Comparison of ENCODE assay signal across 9 cellular contexts in the genomic region with DNA sequence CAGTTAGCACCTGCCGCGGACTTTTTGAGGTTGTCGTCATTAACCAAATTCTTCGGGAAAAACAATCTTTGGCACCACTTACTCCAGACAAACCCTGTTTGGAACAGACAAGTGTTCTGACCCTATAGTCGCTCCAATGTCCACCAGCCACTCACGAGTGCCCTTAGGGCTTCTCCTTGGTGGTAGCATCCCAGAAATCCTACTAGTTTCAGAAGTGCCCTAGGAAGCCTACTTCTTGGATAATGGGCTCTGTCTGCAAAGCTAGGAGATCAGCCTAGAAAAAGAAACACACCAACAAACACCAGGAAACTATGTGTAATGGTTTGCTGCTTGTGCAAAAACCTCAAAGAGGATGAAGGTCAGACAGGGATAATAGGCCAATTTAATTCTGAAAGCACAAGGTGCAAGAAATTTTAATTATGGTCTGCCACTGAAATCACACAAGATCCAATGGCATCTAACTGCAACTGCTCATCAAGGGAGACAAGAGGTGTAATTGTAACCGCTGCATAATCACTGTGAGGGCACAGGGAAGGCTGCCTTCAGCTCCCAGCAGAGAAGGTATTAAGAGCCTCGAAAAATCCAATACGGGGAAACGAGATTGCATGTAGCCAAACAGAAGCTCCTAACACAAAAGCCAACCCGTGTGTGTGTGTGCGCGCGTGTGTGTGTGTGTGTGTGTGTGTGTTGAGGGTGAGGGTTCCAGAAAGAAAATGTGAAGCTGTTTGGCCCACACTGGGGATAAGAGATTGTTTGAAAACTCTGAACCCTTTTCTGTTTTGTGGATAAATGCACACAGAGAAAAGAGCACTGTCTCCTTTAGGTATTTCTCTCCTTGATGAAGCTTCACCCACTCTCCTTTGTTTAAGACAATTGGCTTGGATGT. TPM values are rescaled to one million over a fixed set of nuclear protein-coding genes. Genes with fewer than 3 reads are reported as not detected.
DNase-seq lines count a peak whose midpoint lies in the region; ATAC-seq and TF ChIP-seq lines count a peak whose summit lies in the region.
"Had no signal": no experiment of that assay in that cellular context is flagged by ENCODE, and none has a peak within 500 bp of the region (broad histone marks: within the 10 kb centered on the region; RNA-seq: fewer than 3 reads in every experiment).

No MANE protein-coding gene starts in this region.

- H3K9me3 Mint-ChIP-seq in activated B cell treated with CpG ODN at 0.5 μM for 24 hours, result no peaks in the 10 kb centered on the region

- peak overlapping the region; percentile 58; the same call in 1 of the 2 replicates for H3K9ac ChIP-seq in HUES64 (ENCODE audit: low read depth, low read length)
- H3K9ac ChIP-seq in skeletal muscle satellite cell (ENCODE audit: low read depth, low read length), result peak overlapping the region; percentile 91

- peaks cover 23% of the 10 kb centered on the region for H3K4me1 Mint-ChIP-seq in activated B cell treated with CpG ODN at 0.5 μM for 24 hours

- H3K27ac Mint-ChIP-seq in activated B cell treated with CpG ODN at 0.5 μM for 24 hours, result no peak overlapping the region

- no peak for TF ChIP-seq CTCF in activated B cell treated with CpG ODN at 0.5 μM for 24 hours (IDR thresholded peaks at IDR 0.05)

- H3K4me3 ChIP-seq in HUES64 (ENCODE audit: low read length), result peak overlapping the region; percentile 85
- peak overlapping the region; percentile 55; the same call in 1 of the 2 replicates for H3K4me3 ChIP-seq in iPS-18c (ENCODE audit: insufficient read depth, low read depth, low read length)
- peak overlapping the region; percentile 79 for H3K4me3 ChIP-seq in skeletal muscle satellite cell (ENCODE audit: low read length)

- no peak for DNase-seq in activated B cell treated with CpG ODN at 0.5 μM for 24 hours
- DNase-seq in COR-L47 (lab: John Stamatoyannopoulos, UW), result no peak
- DNase-seq in NCI-H2196 (lab: John Stamatoyannopoulos, UW; ENCODE audit: unreplicated experiment), result no peak
- no peak for DNase-seq in stimulated activated CD8-positive, alpha-beta memory T cell treated with anti-CD3 and anti-CD28 coated beads, Interleukin-4, amount 100 ng/mL, for 48 hours
- DNase-seq in HUDEP-2 (lab: John Stamatoyannopoulos, UW; ENCODE audit: unreplicated experiment in 76 of 76), result no peak

- POLR2A ChIA-PET in activated B cell treated with CpG ODN at 0.5 μM for 24 hours (lab: Charles Lee), result no interaction called here

- intact Hi-C loops in activated B cell treated with CpG ODN at 0.5 μM for 24 hours (cut with micrococcal nuclease), result no loop called here

- H3K36me3 ChIP-seq in HUES64 (ENCODE audit: insufficient read depth, low read length) (no peaks in the 10 kb centered on the region), skeletal muscle satellite cell (ENCODE audit: insufficient read depth, low read length) (no peaks in the 10 kb centered on the region)

- H3K4me2 ChIP-seq in skeletal muscle satellite cell (ENCODE audit: low read length), result peak overlapping the region; percentile 98

- H3K27me3 Mint-ChIP-seq in activated B cell treated with CpG ODN at 0.5 μM for 24 hours, result peaks cover 60% of the 10 kb centered on the region

- peaks cover 88% of the 10 kb centered on the region for H3K27me3 ChIP-seq in HUES64 (ENCODE audit: insufficient read depth, low read length)
- H3K27me3 ChIP-seq in skeletal muscle satellite cell (ENCODE audit: control insufficient read depth, insufficient read depth, low read length), result no peaks in the 10 kb centered on the region

- H3K4me1 ChIP-seq in HUES64 (ENCODE audit: insufficient read depth, low read length) (peaks cover 48% of the 10 kb centered on the region), skeletal muscle satellite cell (ENCODE audit: control insufficient read depth, insufficient read depth, low read length) (peaks cover 22% of the 10 kb centered on the region)

- CTCF ChIA-PET in activated B cell treated with CpG ODN at 0.5 μM for 24 hours (lab: Charles Lee), result no interaction called here

- no peak for ATAC-seq in activated B cell treated with CpG ODN at 0.5 μM for 24 hours (ENCODE audit: low read depth)

- peak overlapping the region; percentile 72 for H3K4me3 Mint-ChIP-seq in activated B cell treated with CpG ODN at 0.5 μM for 24 hours

- no peak overlapping the region for H3K27ac ChIP-seq in HUES64 (ENCODE audit: low read depth, low read length)

- H3K36me3 Mint-ChIP-seq in activated B cell treated with CpG ODN at 0.5 μM for 24 hours (ENCODE audit: low read depth), result no peaks in the 10 kb centered on the region

- H3K9me3 ChIP-seq in HUES64 (ENCODE audit: insufficient read depth, low read depth, low read length) (no peaks in the 10 kb centered on the region), iPS-18c (ENCODE audit: control insufficient read depth, insufficient read depth, low read length) (no peaks in the 10 kb centered on the region), skeletal muscle satellite cell (replicated peaks; ENCODE audit: low read length) (no peaks in the 10 kb centered on the region)

- WGBS in HUES64, result 30% methylated on average over 14 of the region's 14 CpGs

RNA-seq across cellular contexts. Expression of a gene that starts 2.2 kb away (rescaled TPM):
- polyA plus RNA-seq in HUES64 (2013, experiment 1 of 2), result 49.8 TPM
- polyA plus RNA-seq in HUES64 (2013, experiment 2 of 2), result 61.7 TPM
- 0.51 TPM in 1 of 2 replicates, not detected in the other for total RNA-seq in activated B cell treated with CpG ODN at 0.5 μM for 24 hours
- 66.4 and 80.2 TPM in 2 replicates for total RNA-seq in skeletal muscle satellite cell (2012; rRNA removed)
- total RNA-seq: activated CD8-positive, alpha-beta memory T cell treated with anti-CD3 and anti-CD28 coated beads for 36 hours had no signal
